ENCODE assay signal across 19 cellular contexts in genomic region chr6:67759001-67759400, GRCh38.
DNase-seq lines count a peak whose midpoint lies in the region; ATAC-seq, FAIRE-seq and TF ChIP-seq lines count a peak whose summit lies in the region.
"Had no signal": no experiment of that assay in that cellular context is flagged by ENCODE, and none has a peak within 500 bp of the region (broad histone marks: within the 10 kb centered on the region; RNA-seq: fewer than 3 reads in every experiment).

No MANE protein-coding gene starts in this region.

- H3K27ac Mint-ChIP-seq in naive thymus-derived CD4-positive, alpha-beta T cell, result no peak overlapping the region
- H3K27ac Mint-ChIP-seq: CD4-positive, alpha-beta T cell; GM23338 had no signal

- no peak overlapping the region for H3K4me3 Mint-ChIP-seq in naive thymus-derived CD4-positive, alpha-beta T cell
- H3K4me3 Mint-ChIP-seq: CD4-positive, alpha-beta T cell; GM23338 had no signal

- TF ChIP-seq CTCF in SU-DHL-6 (IDR thresholded peaks at IDR 0.05; ENCODE audit: insufficient read depth, low read length, poor library complexity, severe bottlenecking) (no peak), bronchial epithelial cell (IDR thresholded peaks at IDR 0.05; ENCODE audit: insufficient read depth, low read length, severe bottlenecking) (no peak), foreskin fibroblast (IDR thresholded peaks at IDR 0.05; ENCODE audit: low read depth, low read length) (no peak)

- peak overlapping the region; percentile 16 for H2AFZ ChIP-seq in SU-DHL-6 (ENCODE audit: low read depth, low read length, severe bottlenecking)
- H2AFZ ChIP-seq: GM23338 had no signal

- POLR2A ChIA-PET in naive thymus-derived CD4-positive, alpha-beta T cell (lab: Charles Lee), result no interaction called here

- CTCF ChIA-PET in naive thymus-derived CD4-positive, alpha-beta T cell (lab: Charles Lee), result no interaction called here

- H3F3A ChIP-seq in SU-DHL-6 (ENCODE audit: insufficient read depth), result 0 out of 2 replicates have a peak, but pooled peaks cover 3% of the 10 kb centered on the region

- no peak for DNase-seq in H54 (ENCODE audit: insufficient read length, low spot score)
- DNase-seq in bronchial epithelial cell (ENCODE audit: low read depth), result peak; percentile 43
- DNase-seq in foreskin fibroblast, result peak; percentile 29 to 47
- DNase-seq in COLO829 (ENCODE audit: low spot score), result no peak
- DNase-seq in naive thymus-derived CD4-positive, alpha-beta T cell, result no peak
- DNase-seq in globus pallidus (ENCODE audit: low spot score), result no peak
- DNase-seq: 8988T; BE2C; C1 segment of cervical spinal cord; CD4-positive, alpha-beta T cell; DMS153; DMS79; GDM1; H7 had no signal

- no peaks in the 10 kb centered on the region for H3K36me3 Mint-ChIP-seq in naive thymus-derived CD4-positive, alpha-beta T cell

- peaks cover 0 to 22% (median 0%) of the 10 kb centered on the region in 11 donors for H3K9me3 Mint-ChIP-seq in naive thymus-derived CD4-positive, alpha-beta T cell
- H3K9me3 Mint-ChIP-seq: GM23338 had no signal

- no peaks in the 10 kb centered on the region for H3K79me2 ChIP-seq in SU-DHL-6 (ENCODE audit: insufficient read depth, low read length)

- H3K27ac ChIP-seq in SU-DHL-6 (ENCODE audit: low read depth, low read length), result no peak overlapping the region
- no peak overlapping the region for H3K27ac ChIP-seq in naive thymus-derived CD4-positive, alpha-beta T cell (ENCODE audit: low read depth, low read length)

- no peak overlapping the region for H3K9ac ChIP-seq in SU-DHL-6 (ENCODE audit: low read length)

- no peaks in the 10 kb centered on the region for H3K27me3 Mint-ChIP-seq in naive thymus-derived CD4-positive, alpha-beta T cell
- H3K27me3 Mint-ChIP-seq: CD4-positive, alpha-beta T cell had no signal

- H3K27me3 ChIP-seq in SU-DHL-6 (ENCODE audit: low read length) (no peaks in the 10 kb centered on the region), bronchial epithelial cell (ENCODE audit: control insufficient read depth, insufficient read depth, low read length) (no peaks in the 10 kb centered on the region)
- no peaks in the 10 kb centered on the region for H3K27me3 ChIP-seq in naive thymus-derived CD4-positive, alpha-beta T cell (ENCODE audit: control insufficient read depth in 2 of 2, insufficient read depth in 2 of 2, low read length in 2 of 2)
- H3K27me3 ChIP-seq: BE2C had no signal

- no peaks in the 10 kb centered on the region for H3K4me1 ChIP-seq in naive thymus-derived CD4-positive, alpha-beta T cell (ENCODE audit: control insufficient read depth in 2 of 2, insufficient read depth in 2 of 2, low read length in 2 of 2)
- H3K4me1 ChIP-seq: BE2C had no signal

- FAIRE-seq in H54 (lab: Jason Lieb, UNC), result peak; percentile 27
- FAIRE-seq in bronchial epithelial cell (lab: Jason Lieb, UNC), result no peak
- FAIRE-seq: GM12892, GM18507 had no signal

- no peak overlapping the region for H3K4me3 ChIP-seq in SU-DHL-6 (ENCODE audit: insufficient read depth, low read length, poor library complexity, severe bottlenecking)
- H3K4me3 ChIP-seq in bronchial epithelial cell (ENCODE audit: low read depth, low read length), result no peak overlapping the region
- H3K4me3 ChIP-seq in foreskin fibroblast (ENCODE audit: low read depth in 1 of 2, low read length in 2 of 2), result no peak overlapping the region
- H3K4me3 ChIP-seq in naive thymus-derived CD4-positive, alpha-beta T cell (ENCODE audit: low read length), result no peak overlapping the region
- H3K4me3 ChIP-seq: GM23338 had no signal

- H3K9me2 ChIP-seq in SU-DHL-6 (replicated peaks; ENCODE audit: insufficient read depth, low read length), result no peaks in the 10 kb centered on the region

- intact Hi-C loops in naive thymus-derived CD4-positive, alpha-beta T cell (cut with micrococcal nuclease), result no loop called here

- no peaks in the 10 kb centered on the region for H3K4me1 Mint-ChIP-seq in naive thymus-derived CD4-positive, alpha-beta T cell
- H3K4me1 Mint-ChIP-seq: GM23338 had no signal

- H3K9me3 ChIP-seq in SU-DHL-6 (ENCODE audit: insufficient read depth, low read length), result no peaks in the 10 kb centered on the region
- no peaks in the 10 kb centered on the region for H3K9me3 ChIP-seq in naive thymus-derived CD4-positive, alpha-beta T cell (ENCODE audit: control insufficient read depth in 2 of 3, low read length in 3 of 3)
- H3K9me3 ChIP-seq: BE2C had no signal

- no peak for ATAC-seq in GM18517 (IDR thresholded peaks at IDR 0.05; ENCODE audit: unreplicated experiment)
- no peak for ATAC-seq in naive thymus-derived CD4-positive, alpha-beta T cell
- ATAC-seq: GM23338 had no signal

- no peak for TF ChIP-seq POLR2A in H54 (IDR thresholded peaks at IDR 0.05; ENCODE audit: low read depth, low read length)

- no peak overlapping the region for H3K4me2 ChIP-seq in SU-DHL-6 (ENCODE audit: low read depth, low read length, poor library complexity, severe bottlenecking)
- H3K4me2 ChIP-seq: GM23338 had no signal

- no peaks in the 10 kb centered on the region for H4K20me1 ChIP-seq in SU-DHL-6 (ENCODE audit: low read depth, low read length)

- no peaks in the 10 kb centered on the region for H3K36me3 ChIP-seq in SU-DHL-6 (ENCODE audit: low read length)
- no peaks in the 10 kb centered on the region for H3K36me3 ChIP-seq in bronchial epithelial cell (ENCODE audit: control insufficient read depth, insufficient read depth, low read length)
- H3K36me3 ChIP-seq in naive thymus-derived CD4-positive, alpha-beta T cell (ENCODE audit: control insufficient read depth in 2 of 3, insufficient read depth in 3 of 3, low read length in 3 of 3), result no peaks in the 10 kb centered on the region
- H3K36me3 ChIP-seq: BE2C had no signal

Comparison
In these comparisons a context has a peak if more than half of its experiments do, and no peak if none do; other contexts are left out.
1. DNase-seq: peak in bronchial epithelial cell (single experiment) and foreskin fibroblast (2 of 2); none in H54 (single experiment), COLO829 (single experiment), naive thymus-derived CD4-positive, alpha-beta T cell (0 of 9) and globus pallidus (single experiment).